ENCODE assay signal across 12 cellular contexts in the genomic region with DNA sequence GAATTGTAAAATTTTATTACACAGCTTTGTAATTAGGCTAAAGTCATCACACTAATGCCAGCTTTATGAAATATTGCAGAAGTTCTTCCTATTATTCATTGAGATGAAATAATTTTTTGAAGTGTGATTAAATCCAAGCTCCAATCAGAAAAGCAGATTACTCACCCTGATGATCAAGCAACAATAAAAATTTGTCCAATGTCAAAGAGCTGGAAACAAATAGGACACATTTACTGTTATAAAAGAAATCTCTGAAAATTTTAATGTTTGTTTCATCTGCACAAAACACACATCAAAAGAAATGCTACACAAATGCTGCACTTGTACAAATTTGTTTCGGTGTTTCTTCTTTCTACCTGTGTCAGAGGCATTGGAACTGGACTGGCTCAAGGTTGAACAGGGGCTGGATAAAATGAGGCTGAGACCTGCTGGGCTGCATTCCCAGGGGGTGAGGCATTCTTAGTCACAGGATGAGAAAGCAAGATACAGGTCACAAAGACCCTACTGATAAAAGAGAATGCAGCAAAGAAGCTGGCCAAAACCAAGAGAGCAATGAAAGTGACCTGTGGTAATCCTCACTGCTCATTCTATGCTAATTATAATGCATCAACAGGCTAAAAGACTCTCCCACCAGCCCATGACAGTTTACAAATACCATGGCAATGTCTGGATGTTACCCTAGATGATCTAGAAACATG.
DNase-seq lines count a peak whose midpoint lies in the region; ATAC-seq and TF ChIP-seq lines count a peak whose summit lies in the region.
"Had no signal": no experiment of that assay in that cellular context is flagged by ENCODE, and none has a peak within 500 bp of the region (broad histone marks: within the 10 kb centered on the region; RNA-seq: fewer than 3 reads in every experiment).

No MANE protein-coding gene starts in this region.

- H2AFZ ChIP-seq in PC-9: peak overlapping the region; percentile 28

- POLR2A ChIA-PET in PC-9 (lab: Charles Lee; ENCODE audit: unreplicated experiment): interaction anchor here (0.5 to 0.7 kb wide), 4 partner anchors 19 to 273 kb away, joined by 3 to 4 read pairs (median 3); no protein-coding TSS in a partner anchor

- H3K27me3 Mint-ChIP-seq in endodermal cell (ENCODE audit: insufficient read depth): no peaks in the 10 kb centered on the region
- no peaks in the 10 kb centered on the region for H3K27me3 Mint-ChIP-seq in nephron (ENCODE audit: low read depth)

- H3K9me3 Mint-ChIP-seq in endodermal cell: peaks cover 17% of the 10 kb centered on the region
- H3K9me3 Mint-ChIP-seq in nephron: peaks cover 9% of the 10 kb centered on the region
- H3K9me3 Mint-ChIP-seq: T-helper 1 cell treated with Interleukin-12 subunit alpha and Interleukin-12 subunit beta and Interleukin-4 antibody, amounts not matched to agents 30 μg/mL and 1 μg/mL, for 36 hours had no signal

- intact Hi-C loops in PC-9 (cut with micrococcal nuclease; ENCODE audit: unreplicated experiment): loop anchor here (1.0 kb wide), 8 partner anchors 26 to 116 kb away; a partner anchor contains a TSS

- peak overlapping the region; percentile 44; the same call in 1 of the 2 replicates for H3K4me3 ChIP-seq in PC-9
- peak overlapping the region; percentile 50 for H3K4me3 ChIP-seq in endodermal cell (ENCODE audit: low read length)
- H3K4me3 ChIP-seq: stomach had no signal

- no peaks in the 10 kb centered on the region for H3K9me2 ChIP-seq in PC-9 (ENCODE audit: insufficient read depth)

- no peak for ATAC-seq in HG03135 (IDR thresholded peaks at IDR 0.05; ENCODE audit: unreplicated experiment)

- peaks cover 28% of the 10 kb centered on the region for H3F3A ChIP-seq in PC-9 (ENCODE audit: insufficient read depth, low read depth)

- H3K36me3 ChIP-seq in PC-9 (ENCODE audit: low read depth) (peaks cover 9% of the 10 kb centered on the region; the same call in 1 of the 2 replicates), endodermal cell (ENCODE audit: control insufficient read depth, insufficient read depth, low read length) (no peaks in the 10 kb centered on the region)
- H3K36me3 ChIP-seq: stomach had no signal

- peak overlapping the region; percentile 94 for H3K27ac ChIP-seq in PC-9
- no peak overlapping the region for H3K27ac ChIP-seq in endodermal cell (ENCODE audit: low read depth, low read length)
- H3K27ac ChIP-seq: C4-2B, stomach had no signal

- peak overlapping the region; percentile 78 for H3K4me2 ChIP-seq in PC-9

- H3K79me2 ChIP-seq in PC-9 (ENCODE audit: low read depth): no peaks in the 10 kb centered on the region

- H3K4me1 ChIP-seq in PC-9 (replicated peaks; ENCODE audit: insufficient read depth): peaks cover 36% of the 10 kb centered on the region
- H3K4me1 ChIP-seq in endodermal cell (ENCODE audit: control insufficient read depth, insufficient read depth, low read length): peaks cover 16% of the 10 kb centered on the region

- CTCF ChIA-PET in PC-9 (lab: Charles Lee): interaction anchor here (0.6 to 0.8 kb wide), 3 partner anchors 61 to 1259 kb away, joined by 3 to 4 read pairs (median 3); no protein-coding TSS in a partner anchor

- H3K9me3 ChIP-seq in PC-9 (ENCODE audit: insufficient read depth, low read depth) (peaks cover 19% of the 10 kb centered on the region; the same call in 1 of the 2 replicates), endodermal cell (ENCODE audit: control insufficient read depth, low read length) (peaks cover 5% of the 10 kb centered on the region)
- H3K9me3 ChIP-seq: stomach had no signal

- H3K4me3 Mint-ChIP-seq in endodermal cell (peak overlapping the region; percentile 35), nephron (no peak overlapping the region)
- H3K4me3 Mint-ChIP-seq: T-helper 1 cell treated with Interleukin-12 subunit alpha and Interleukin-12 subunit beta and Interleukin-4 antibody, amounts not matched to agents 30 μg/mL and 1 μg/mL, for 36 hours had no signal

- H3K4me1 Mint-ChIP-seq in endodermal cell: peaks cover 21% of the 10 kb centered on the region
- H3K4me1 Mint-ChIP-seq in nephron: peaks cover 10% of the 10 kb centered on the region

- H3K36me3 Mint-ChIP-seq in endodermal cell (ENCODE audit: low read depth) (peaks cover 4% of the 10 kb centered on the region), nephron (ENCODE audit: low read depth) (peaks cover 4% of the 10 kb centered on the region)

- no peak for TF ChIP-seq CTCF in PC-9 (conservative IDR thresholded peaks at IDR 0.05)
- TF ChIP-seq CTCF in endodermal cell (conservative IDR thresholded peaks at IDR 0.05): no peak
- no peak for TF ChIP-seq CTCF in nephron (IDR thresholded peaks at IDR 0.05; ENCODE audit: unreplicated experiment in 3 of 3)

- WGBS in endodermal cell (ENCODE audit: insufficient coverage in 1 of 2, insufficient read length in 1 of 2), 2 experiments: 76 to 100% methylated on average over 1 of the region's 1 CpG

- H3K27ac Mint-ChIP-seq in endodermal cell (peak overlapping the region; percentile 95), nephron (peak overlapping the region in 2 of 3 experiments; percentile 43 to 44)
- H3K27ac Mint-ChIP-seq: T-helper 1 cell treated with Interleukin-12 subunit alpha and Interleukin-12 subunit beta and Interleukin-4 antibody, amounts not matched to agents 30 μg/mL and 1 μg/mL, for 36 hours had no signal

- no peaks in the 10 kb centered on the region for H3K27me3 ChIP-seq in PC-9 (ENCODE audit: insufficient read depth, low read depth)
- H3K27me3 ChIP-seq in endodermal cell (ENCODE audit: control insufficient read depth, insufficient read depth, low read length, poor library complexity, severe bottlenecking): no peaks in the 10 kb centered on the region
- H3K27me3 ChIP-seq: stomach had no signal

- TSS peak; percentile 84 for BruUV-seq in PC-9 (replicated peaks; lab: Mats Ljungman, UMichigan)

- H4K20me1 ChIP-seq in PC-9 (ENCODE audit: insufficient read depth): no peaks in the 10 kb centered on the region

- H3K9ac ChIP-seq in endodermal cell (ENCODE audit: extremely low read depth, low read length, poor library complexity, severe bottlenecking): no peak overlapping the region

- DNase-seq in EH (ENCODE audit: low read depth) (peak; percentile 2), PC-9 (peak; percentile 90 to 92), endodermal cell (peak; percentile 78), AG08395 (ENCODE audit: low spot score) (no peak), NCI-H82 (lab: John Stamatoyannopoulos, UW) (no peak), NCI-H345 (lab: John Stamatoyannopoulos, UW) (no peak)
- DNase-seq: anterior cingulate cortex, stomach had no signal

Comparison
In these comparisons a context has a peak if more than half of its experiments do, and no peak if none do; other contexts are left out.
1. DNase-seq: peak in EH (single experiment), PC-9 (2 of 2) and endodermal cell (single experiment); none in AG08395 (single experiment), NCI-H82 (single experiment) and NCI-H345 (single experiment).